In genomic region chr5:147460380-147460779, GRCh38 we compare ENCODE assay signal across 1 cellular context.
TF ChIP-seq lines count a peak whose summit lies in the region.

No MANE protein-coding gene starts in this region.

TF ChIP-seq in H1, 55 proteins besides CTCF, POLR2A, EP300 and RAD21 (continued from another document):
- no peak for TF ChIP-seq RNF2 (IDR thresholded peaks at IDR 0.05; ENCODE audit: borderline replicate concordance, low read depth, low read length, missing control alignments, poor library complexity, severe bottlenecking)
- TF ChIP-seq BRCA1 (IDR thresholded peaks at IDR 0.05; ENCODE audit: low read depth, low read length), result no peak
- TF ChIP-seq GABPA (IDR thresholded peaks at IDR 0.05; ENCODE audit: borderline replicate concordance, insufficient read depth, low read length), result no peak
- TF ChIP-seq CHD1 (IDR thresholded peaks at IDR 0.05; ENCODE audit: low read depth, low read length), result no peak
- no peak for TF ChIP-seq RFX5 (IDR thresholded peaks at IDR 0.05; ENCODE audit: borderline replicate concordance, low read depth, low read length)
- TF ChIP-seq EZH2 (IDR thresholded peaks at IDR 0.05; ENCODE audit: low read depth, low read length, severe bottlenecking), result no peak
- TF ChIP-seq FOSL1 (IDR thresholded peaks at IDR 0.05; ENCODE audit: insufficient read depth, low read depth, low read length), result no peak
- TF ChIP-seq GTF2F1 (IDR thresholded peaks at IDR 0.05; ENCODE audit: borderline replicate concordance, low read depth, low read length), result no peak
- no peak for TF ChIP-seq NRF1 (IDR thresholded peaks at IDR 0.05; ENCODE audit: low read depth, low read length)
- TF ChIP-seq KDM1A (IDR thresholded peaks at IDR 0.05; ENCODE audit: borderline replicate concordance, low read length), result no peak
TF ChIP-seq in H1: peak in this region for 0.
